In the genomic region with DNA sequence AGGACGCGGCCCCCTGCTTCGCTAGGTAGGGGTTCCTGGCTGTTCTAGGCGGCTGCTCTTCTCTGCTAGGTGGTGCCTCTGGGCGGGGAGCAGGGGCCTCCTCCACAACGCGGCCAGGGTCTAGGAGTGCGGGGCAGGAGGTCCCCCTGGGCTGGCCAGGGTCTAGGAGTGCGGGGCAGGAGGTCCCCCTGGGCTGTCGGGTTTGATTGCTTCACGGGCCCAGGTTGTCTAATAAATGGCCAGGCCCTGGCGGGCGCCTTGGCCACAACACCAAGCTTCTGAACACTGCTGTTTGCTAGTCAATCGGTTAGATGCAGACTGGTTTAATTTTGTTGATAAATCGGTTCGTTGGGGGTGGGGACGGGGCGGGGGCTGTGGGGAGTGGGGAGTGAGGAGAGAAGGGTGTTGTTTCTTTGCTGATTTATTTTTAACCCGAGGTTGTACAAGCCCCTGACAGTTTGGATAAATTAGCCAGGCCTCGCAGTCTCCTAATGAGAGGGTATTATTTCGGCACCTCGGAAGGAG, we compare ENCODE assay signal across 2 cellular contexts.
TF ChIP-seq lines count a peak whose summit lies in the region.

No MANE protein-coding gene starts in this region.

TF ChIP-seq in SK-N-SH treated with all-trans-retinoic acid at 6 μM for 48 hours, 23 proteins besides CTCF, POLR2A, EP300 and RAD21 (continued from another document):
- TF ChIP-seq, protein P1, sequence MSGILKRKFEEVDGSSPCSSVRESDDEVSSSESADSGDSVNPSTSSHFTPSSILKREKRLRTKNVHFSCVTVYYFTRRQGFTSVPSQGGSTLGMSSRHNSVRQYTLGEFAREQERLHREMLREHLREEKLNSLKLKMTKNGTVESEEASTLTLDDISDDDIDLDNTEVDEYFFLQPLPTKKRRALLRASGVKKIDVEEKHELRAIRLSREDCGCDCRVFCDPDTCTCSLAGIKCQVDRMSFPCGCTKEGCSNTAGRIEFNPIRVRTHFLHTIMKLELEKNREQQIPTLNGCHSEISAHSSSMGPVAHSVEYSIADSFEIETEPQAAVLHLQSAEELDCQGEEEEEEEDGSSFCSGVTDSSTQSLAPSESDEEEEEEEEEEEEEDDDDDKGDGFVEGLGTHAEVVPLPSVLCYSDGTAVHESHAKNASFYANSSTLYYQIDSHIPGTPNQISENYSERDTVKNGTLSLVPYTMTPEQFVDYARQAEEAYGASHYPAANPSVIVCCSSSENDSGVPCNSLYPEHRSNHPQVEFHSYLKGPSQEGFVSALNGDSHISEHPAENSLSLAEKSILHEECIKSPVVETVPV (CRISPR knock-in tag; IDR thresholded peaks at IDR 0.05): no peak
- TF ChIP-seq OSR1 (CRISPR knock-in tag; IDR thresholded peaks at IDR 0.05) (no peak), BACH2 (CRISPR knock-in tag; IDR thresholded peaks at IDR 0.05; ENCODE audit: borderline replicate concordance) (no peak), TOX (CRISPR knock-in tag; IDR thresholded peaks at IDR 0.05; ENCODE audit: borderline replicate concordance) (no peak), TCF4 (CRISPR knock-in tag; IDR thresholded peaks at IDR 0.05; ENCODE audit: borderline replicate concordance) (no peak), CSDC2 (CRISPR knock-in tag; IDR thresholded peaks at IDR 0.05) (no peak), GLIS3 (CRISPR knock-in tag; IDR thresholded peaks at IDR 0.05) (no peak), RARB (CRISPR knock-in tag; IDR thresholded peaks at IDR 0.05) (no peak), ZNF8 (CRISPR knock-in tag; IDR thresholded peaks at IDR 0.05) (no peak)
- TF ChIP-seq, protein P2, sequence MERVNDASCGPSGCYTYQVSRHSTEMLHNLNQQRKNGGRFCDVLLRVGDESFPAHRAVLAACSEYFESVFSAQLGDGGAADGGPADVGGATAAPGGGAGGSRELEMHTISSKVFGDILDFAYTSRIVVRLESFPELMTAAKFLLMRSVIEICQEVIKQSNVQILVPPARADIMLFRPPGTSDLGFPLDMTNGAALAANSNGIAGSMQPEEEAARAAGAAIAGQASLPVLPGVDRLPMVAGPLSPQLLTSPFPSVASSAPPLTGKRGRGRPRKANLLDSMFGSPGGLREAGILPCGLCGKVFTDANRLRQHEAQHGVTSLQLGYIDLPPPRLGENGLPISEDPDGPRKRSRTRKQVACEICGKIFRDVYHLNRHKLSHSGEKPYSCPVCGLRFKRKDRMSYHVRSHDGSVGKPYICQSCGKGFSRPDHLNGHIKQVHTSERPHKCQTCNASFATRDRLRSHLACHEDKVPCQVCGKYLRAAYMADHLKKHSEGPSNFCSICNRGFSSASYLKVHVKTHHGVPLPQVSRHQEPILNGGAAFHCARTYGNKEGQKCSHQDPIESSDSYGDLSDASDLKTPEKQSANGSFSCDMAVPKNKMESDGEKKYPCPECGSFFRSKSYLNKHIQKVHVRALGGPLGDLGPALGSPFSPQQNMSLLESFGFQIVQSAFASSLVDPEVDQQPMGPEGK (CRISPR knock-in tag; IDR thresholded peaks at IDR 0.05; ENCODE audit: borderline replicate concordance): no peak
- TF ChIP-seq, protein P3, sequence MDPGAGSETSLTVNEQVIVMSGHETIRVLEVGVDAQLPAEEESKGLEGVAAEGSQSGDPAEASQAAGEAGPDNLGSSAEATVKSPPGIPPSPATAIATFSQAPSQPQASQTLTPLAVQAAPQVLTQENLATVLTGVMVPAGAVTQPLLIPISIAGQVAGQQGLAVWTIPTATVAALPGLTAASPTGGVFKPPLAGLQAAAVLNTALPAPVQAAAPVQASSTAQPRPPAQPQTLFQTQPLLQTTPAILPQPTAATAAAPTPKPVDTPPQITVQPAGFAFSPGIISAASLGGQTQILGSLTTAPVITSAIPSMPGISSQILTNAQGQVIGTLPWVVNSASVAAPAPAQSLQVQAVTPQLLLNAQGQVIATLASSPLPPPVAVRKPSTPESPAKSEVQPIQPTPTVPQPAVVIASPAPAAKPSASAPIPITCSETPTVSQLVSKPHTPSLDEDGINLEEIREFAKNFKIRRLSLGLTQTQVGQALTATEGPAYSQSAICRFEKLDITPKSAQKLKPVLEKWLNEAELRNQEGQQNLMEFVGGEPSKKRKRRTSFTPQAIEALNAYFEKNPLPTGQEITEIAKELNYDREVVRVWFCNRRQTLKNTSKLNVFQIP (CRISPR knock-in tag; IDR thresholded peaks at IDR 0.05; ENCODE audit: borderline replicate concordance, low read depth): no peak
- TF ChIP-seq, protein P4, sequence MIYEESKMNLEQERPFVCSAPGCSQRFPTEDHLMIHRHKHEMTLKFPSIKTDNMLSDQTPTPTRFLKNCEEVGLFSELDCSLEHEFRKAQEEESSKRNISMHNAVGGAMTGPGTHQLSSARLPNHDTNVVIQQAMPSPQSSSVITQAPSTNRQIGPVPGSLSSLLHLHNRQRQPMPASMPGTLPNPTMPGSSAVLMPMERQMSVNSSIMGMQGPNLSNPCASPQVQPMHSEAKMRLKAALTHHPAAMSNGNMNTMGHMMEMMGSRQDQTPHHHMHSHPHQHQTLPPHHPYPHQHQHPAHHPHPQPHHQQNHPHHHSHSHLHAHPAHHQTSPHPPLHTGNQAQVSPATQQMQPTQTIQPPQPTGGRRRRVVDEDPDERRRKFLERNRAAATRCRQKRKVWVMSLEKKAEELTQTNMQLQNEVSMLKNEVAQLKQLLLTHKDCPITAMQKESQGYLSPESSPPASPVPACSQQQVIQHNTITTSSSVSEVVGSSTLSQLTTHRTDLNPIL (CRISPR knock-in tag; IDR thresholded peaks at IDR 0.05; ENCODE audit: low read depth): no peak

TF ChIP-seq in neural cell, 6 proteins besides CTCF, POLR2A, EP300 and RAD21:
- TF ChIP-seq, protein P5, sequence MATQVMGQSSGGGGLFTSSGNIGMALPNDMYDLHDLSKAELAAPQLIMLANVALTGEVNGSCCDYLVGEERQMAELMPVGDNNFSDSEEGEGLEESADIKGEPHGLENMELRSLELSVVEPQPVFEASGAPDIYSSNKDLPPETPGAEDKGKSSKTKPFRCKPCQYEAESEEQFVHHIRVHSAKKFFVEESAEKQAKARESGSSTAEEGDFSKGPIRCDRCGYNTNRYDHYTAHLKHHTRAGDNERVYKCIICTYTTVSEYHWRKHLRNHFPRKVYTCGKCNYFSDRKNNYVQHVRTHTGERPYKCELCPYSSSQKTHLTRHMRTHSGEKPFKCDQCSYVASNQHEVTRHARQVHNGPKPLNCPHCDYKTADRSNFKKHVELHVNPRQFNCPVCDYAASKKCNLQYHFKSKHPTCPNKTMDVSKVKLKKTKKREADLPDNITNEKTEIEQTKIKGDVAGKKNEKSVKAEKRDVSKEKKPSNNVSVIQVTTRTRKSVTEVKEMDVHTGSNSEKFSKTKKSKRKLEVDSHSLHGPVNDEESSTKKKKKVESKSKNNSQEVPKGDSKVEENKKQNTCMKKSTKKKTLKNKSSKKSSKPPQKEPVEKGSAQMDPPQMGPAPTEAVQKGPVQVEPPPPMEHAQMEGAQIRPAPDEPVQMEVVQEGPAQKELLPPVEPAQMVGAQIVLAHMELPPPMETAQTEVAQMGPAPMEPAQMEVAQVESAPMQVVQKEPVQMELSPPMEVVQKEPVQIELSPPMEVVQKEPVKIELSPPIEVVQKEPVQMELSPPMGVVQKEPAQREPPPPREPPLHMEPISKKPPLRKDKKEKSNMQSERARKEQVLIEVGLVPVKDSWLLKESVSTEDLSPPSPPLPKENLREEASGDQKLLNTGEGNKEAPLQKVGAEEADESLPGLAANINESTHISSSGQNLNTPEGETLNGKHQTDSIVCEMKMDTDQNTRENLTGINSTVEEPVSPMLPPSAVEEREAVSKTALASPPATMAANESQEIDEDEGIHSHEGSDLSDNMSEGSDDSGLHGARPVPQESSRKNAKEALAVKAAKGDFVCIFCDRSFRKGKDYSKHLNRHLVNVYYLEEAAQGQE (IDR thresholded peaks at IDR 0.05; ENCODE audit: borderline replicate concordance): no peak
- no peak for TF ChIP-seq SMC3 (conservative IDR thresholded peaks at IDR 0.05; ENCODE audit: poor library complexity)
- peak; percentile 90 for TF ChIP-seq EZH2 (IDR thresholded peaks at IDR 0.05; ENCODE audit: borderline replicate concordance, insufficient read depth, low read length, poor library complexity, severe bottlenecking)
- no peak for TF ChIP-seq POLR2AphosphoS5 (IDR thresholded peaks at IDR 0.05)
